ENCODE assay signal across 8 cellular contexts in genomic region chr10:102152545-102152890, GRCh38. TPM values are rescaled to one million over a fixed set of nuclear protein-coding genes. Genes with fewer than 3 reads are reported as not detected.
DNase-seq lines count a peak whose midpoint lies in the region; ATAC-seq lines count a peak whose summit lies in the region.

No MANE protein-coding gene starts in this region.

- peak overlapping the region; percentile 98 for H3K9ac ChIP-seq in HUES64 (ENCODE audit: low read depth, low read length)

- WGBS in HUES64 = under 1% methylated on average over 19 of the region's 19 CpGs
- no CpG with 5 or more reads among the region's 19 CpGs for WGBS in iPS DF 6.9 (ENCODE audit: insufficient coverage, insufficient read length)

- peaks cover 64% of the 10 kb centered on the region for H3K36me3 ChIP-seq in HUES64 (ENCODE audit: insufficient read depth, low read length)
- peaks cover 17% of the 10 kb centered on the region for H3K36me3 ChIP-seq in iPS DF 6.9 (ENCODE audit: control insufficient read depth, insufficient read depth, low read length)

- H3K4me1 ChIP-seq in HUES64 (ENCODE audit: insufficient read depth, low read length) (peaks cover 7% of the 10 kb centered on the region), iPS DF 6.9 (ENCODE audit: control insufficient read depth, insufficient read depth, low read length) (peaks cover 2% of the 10 kb centered on the region; the same call in 1 of the 2 replicates)

- H3K27me3 ChIP-seq in HUES64 (ENCODE audit: insufficient read depth, low read length) (no peaks in the 10 kb centered on the region), iPS DF 6.9 (ENCODE audit: control insufficient read depth, insufficient read depth, low read length) (no peaks in the 10 kb centered on the region)

- H3K9me3 ChIP-seq in HUES64 (ENCODE audit: insufficient read depth, low read depth, low read length) (no peaks in the 10 kb centered on the region), iPS DF 6.9 (ENCODE audit: control insufficient read depth, insufficient read depth, low read length) (no peaks in the 10 kb centered on the region)

- DNase-seq in AG08395 (ENCODE audit: low spot score) (peak; percentile 13), iPS DF 6.9 (ENCODE audit: low read depth, low spot score) (no peak), NCI-H187 treated with DMSO at 0.1 percent for 48 hours (lab: John Stamatoyannopoulos, UW) (no peak), DMS153 (lab: John Stamatoyannopoulos, UW) (no peak)
- peak; percentile 64 for DNase-seq in activated naive CD4-positive, alpha-beta T cell treated with Interleukin-2 at 50 U/mL for 16 hours
- DNase-seq in stimulated activated CD4-positive, alpha-beta T cell treated with anti-CD3 and anti-CD28 coated beads, Interleukin-1b, Interleukin-23, amount 100 ng/mL, for 4 hours (ENCODE audit: low read depth in 2 of 2) = peak; percentile 38 to 49

- H3K27ac ChIP-seq in HUES64 (ENCODE audit: low read depth, low read length) (peak overlapping the region; percentile 91), iPS DF 6.9 (ENCODE audit: low read length) (no peak overlapping the region)

- peak overlapping the region; percentile 74 for H3K4me3 ChIP-seq in HUES64 (ENCODE audit: low read length)
- H3K4me3 ChIP-seq in iPS DF 6.9 (ENCODE audit: low read length) = peak overlapping the region; percentile 92

- peak; percentile 12 for ATAC-seq in GM19397 (IDR thresholded peaks at IDR 0.05; ENCODE audit: unreplicated experiment)

RNA-seq across cellular contexts. Expression of gene NOLC1, which starts 0.3 kb away (rescaled TPM):
- 144 TPM for polyA plus RNA-seq in HUES64 (2013, experiment 1 of 2)
- polyA plus RNA-seq in HUES64 (2013, experiment 2 of 2) = 134 TPM

RNA-seq across cellular contexts. Expression of gene PPRC1, which starts 19.7 kb away (rescaled TPM):
- 50.2 TPM for polyA plus RNA-seq in HUES64 (2013, experiment 1 of 2)
- polyA plus RNA-seq in HUES64 (2013, experiment 2 of 2) = 43.7 TPM

RNA-seq across cellular contexts. Expression of gene LDB1, which starts 32.4 kb away (rescaled TPM):
- polyA plus RNA-seq in HUES64 (2013, experiment 1 of 2) = 63.6 TPM
- 69.2 TPM for polyA plus RNA-seq in HUES64 (2013, experiment 2 of 2)

Comparison
In these comparisons a context has a peak if more than half of its experiments do, and no peak if none do; other contexts are left out.
1. DNase-seq: peak in AG08395 (single experiment), activated naive CD4-positive, alpha-beta T cell treated with Interleukin-2 at 50 U/mL for 16 hours (single experiment) and stimulated activated CD4-positive, alpha-beta T cell treated with anti-CD3 and anti-CD28 coated beads, Interleukin-1b, Interleukin-23, amount 100 ng/mL, for 4 hours (2 of 2); none in iPS DF 6.9 (single experiment), NCI-H187 treated with DMSO at 0.1 percent for 48 hours (single experiment) and DMS153 (single experiment).